ENCODE assay signal across 1 cellular context in the genomic region with DNA sequence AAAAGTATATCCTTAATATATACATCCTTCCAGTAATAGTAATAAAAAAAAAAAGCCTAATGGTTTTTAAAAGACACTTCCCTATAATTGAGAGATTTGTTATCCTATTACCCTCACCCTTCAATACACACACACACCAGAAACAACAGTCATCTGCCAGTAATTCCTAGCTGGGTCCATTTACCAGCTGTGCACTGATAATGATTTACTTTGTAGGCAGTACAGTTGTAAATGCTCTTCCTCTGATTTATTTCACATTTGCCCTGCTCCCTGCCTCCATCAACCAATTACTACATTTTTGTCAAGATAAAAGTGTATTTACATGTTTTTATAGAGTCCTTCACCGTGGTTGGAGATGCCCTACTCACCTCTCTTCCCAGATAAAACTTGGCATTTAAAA.
A peak's percentile ranks its signal among the peaks of the same experiment; 100 is the strongest.
TF ChIP-seq lines count a peak whose summit lies in the region.

No MANE protein-coding gene starts in this region.

TF ChIP-seq in SK-N-SH, 30 proteins besides CTCF, POLR2A, EP300 and RAD21 (continued from another document):
- TF ChIP-seq, protein P1, sequence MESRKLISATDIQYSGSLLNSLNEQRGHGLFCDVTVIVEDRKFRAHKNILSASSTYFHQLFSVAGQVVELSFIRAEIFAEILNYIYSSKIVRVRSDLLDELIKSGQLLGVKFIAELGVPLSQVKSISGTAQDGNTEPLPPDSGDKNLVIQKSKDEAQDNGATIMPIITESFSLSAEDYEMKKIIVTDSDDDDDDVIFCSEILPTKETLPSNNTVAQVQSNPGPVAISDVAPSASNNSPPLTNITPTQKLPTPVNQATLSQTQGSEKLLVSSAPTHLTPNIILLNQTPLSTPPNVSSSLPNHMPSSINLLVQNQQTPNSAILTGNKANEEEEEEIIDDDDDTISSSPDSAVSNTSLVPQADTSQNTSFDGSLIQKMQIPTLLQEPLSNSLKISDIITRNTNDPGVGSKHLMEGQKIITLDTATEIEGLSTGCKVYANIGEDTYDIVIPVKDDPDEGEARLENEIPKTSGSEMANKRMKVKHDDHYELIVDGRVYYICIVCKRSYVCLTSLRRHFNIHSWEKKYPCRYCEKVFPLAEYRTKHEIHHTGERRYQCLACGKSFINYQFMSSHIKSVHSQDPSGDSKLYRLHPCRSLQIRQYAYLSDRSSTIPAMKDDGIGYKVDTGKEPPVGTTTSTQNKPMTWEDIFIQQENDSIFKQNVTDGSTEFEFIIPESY (IDR thresholded peaks at IDR 0.05; ENCODE audit: borderline replicate concordance, low read depth), result no peak
- TF ChIP-seq, protein P2, sequence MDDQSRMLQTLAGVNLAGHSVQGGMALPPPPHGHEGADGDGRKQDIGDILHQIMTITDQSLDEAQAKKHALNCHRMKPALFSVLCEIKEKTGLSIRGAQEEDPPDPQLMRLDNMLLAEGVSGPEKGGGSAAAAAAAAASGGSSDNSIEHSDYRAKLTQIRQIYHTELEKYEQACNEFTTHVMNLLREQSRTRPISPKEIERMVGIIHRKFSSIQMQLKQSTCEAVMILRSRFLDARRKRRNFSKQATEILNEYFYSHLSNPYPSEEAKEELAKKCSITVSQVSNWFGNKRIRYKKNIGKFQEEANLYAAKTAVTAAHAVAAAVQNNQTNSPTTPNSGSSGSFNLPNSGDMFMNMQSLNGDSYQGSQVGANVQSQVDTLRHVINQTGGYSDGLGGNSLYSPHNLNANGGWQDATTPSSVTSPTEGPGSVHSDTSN (IDR thresholded peaks at IDR 0.05), result peak; percentile 37
- TF ChIP-seq, protein P3, sequence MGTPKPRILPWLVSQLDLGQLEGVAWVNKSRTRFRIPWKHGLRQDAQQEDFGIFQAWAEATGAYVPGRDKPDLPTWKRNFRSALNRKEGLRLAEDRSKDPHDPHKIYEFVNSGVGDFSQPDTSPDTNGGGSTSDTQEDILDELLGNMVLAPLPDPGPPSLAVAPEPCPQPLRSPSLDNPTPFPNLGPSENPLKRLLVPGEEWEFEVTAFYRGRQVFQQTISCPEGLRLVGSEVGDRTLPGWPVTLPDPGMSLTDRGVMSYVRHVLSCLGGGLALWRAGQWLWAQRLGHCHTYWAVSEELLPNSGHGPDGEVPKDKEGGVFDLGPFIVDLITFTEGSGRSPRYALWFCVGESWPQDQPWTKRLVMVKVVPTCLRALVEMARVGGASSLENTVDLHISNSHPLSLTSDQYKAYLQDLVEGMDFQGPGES (IDR thresholded peaks at IDR 0.05; ENCODE audit: low read depth, low read length), result no peak
- TF ChIP-seq NFIC (IDR thresholded peaks at IDR 0.05; ENCODE audit: borderline replicate concordance), result no peak
- TF ChIP-seq GATA2 (CRISPR knock-in tag; IDR thresholded peaks at IDR 0.05), result peak; percentile 83
- TF ChIP-seq GABPA (IDR thresholded peaks at IDR 0.05; ENCODE audit: low read depth), result no peak
- no peak for TF ChIP-seq YY1 (IDR thresholded peaks at IDR 0.05; ENCODE audit: low read depth)
- TF ChIP-seq RXRA (IDR thresholded peaks at IDR 0.05; ENCODE audit: borderline replicate concordance, low read depth), result no peak
- TF ChIP-seq, protein P4, sequence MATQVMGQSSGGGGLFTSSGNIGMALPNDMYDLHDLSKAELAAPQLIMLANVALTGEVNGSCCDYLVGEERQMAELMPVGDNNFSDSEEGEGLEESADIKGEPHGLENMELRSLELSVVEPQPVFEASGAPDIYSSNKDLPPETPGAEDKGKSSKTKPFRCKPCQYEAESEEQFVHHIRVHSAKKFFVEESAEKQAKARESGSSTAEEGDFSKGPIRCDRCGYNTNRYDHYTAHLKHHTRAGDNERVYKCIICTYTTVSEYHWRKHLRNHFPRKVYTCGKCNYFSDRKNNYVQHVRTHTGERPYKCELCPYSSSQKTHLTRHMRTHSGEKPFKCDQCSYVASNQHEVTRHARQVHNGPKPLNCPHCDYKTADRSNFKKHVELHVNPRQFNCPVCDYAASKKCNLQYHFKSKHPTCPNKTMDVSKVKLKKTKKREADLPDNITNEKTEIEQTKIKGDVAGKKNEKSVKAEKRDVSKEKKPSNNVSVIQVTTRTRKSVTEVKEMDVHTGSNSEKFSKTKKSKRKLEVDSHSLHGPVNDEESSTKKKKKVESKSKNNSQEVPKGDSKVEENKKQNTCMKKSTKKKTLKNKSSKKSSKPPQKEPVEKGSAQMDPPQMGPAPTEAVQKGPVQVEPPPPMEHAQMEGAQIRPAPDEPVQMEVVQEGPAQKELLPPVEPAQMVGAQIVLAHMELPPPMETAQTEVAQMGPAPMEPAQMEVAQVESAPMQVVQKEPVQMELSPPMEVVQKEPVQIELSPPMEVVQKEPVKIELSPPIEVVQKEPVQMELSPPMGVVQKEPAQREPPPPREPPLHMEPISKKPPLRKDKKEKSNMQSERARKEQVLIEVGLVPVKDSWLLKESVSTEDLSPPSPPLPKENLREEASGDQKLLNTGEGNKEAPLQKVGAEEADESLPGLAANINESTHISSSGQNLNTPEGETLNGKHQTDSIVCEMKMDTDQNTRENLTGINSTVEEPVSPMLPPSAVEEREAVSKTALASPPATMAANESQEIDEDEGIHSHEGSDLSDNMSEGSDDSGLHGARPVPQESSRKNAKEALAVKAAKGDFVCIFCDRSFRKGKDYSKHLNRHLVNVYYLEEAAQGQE (IDR thresholded peaks at IDR 0.05; ENCODE audit: low read depth, low read length), result no peak
- no peak for TF ChIP-seq SMC3 (IDR thresholded peaks at IDR 0.05; ENCODE audit: low read depth, low read length)
- no peak for TF ChIP-seq NRF1 (IDR thresholded peaks at IDR 0.05; ENCODE audit: low read depth, low read length)
